Comparison of ENCODE assay signal across 1 cellular context in genomic region chr16:29961479-29962343, GRCh38.
TF ChIP-seq lines count a peak whose summit lies in the region.

Gene TMEM219 (plus strand): TSS chr16:29962079. CDS start chr16:29963144, 1,065 bp downstream.

TF ChIP-seq in GM23338, 12 proteins besides CTCF, POLR2A, EP300 and RAD21 (continued from another document):
- no peak for TF ChIP-seq ZNF462 (CRISPR knock-in tag; IDR thresholded peaks at IDR 0.05)
